In genomic region chr11:122796128-122796717, GRCh38 we compare ENCODE assay signal across 8 cellular contexts.
A peak's percentile ranks its signal among the peaks of the same experiment; 100 is the strongest.
DNase-seq lines count a peak whose midpoint lies in the region; ATAC-seq and TF ChIP-seq lines count a peak whose summit lies in the region.

No MANE protein-coding gene starts in this region.

- H3K27ac Mint-ChIP-seq in effector memory CD8-positive, alpha-beta T cell: no peak overlapping the region
- H3K27ac Mint-ChIP-seq in nephron progenitor cell: no peak overlapping the region

- peaks cover 0 to 6% (median 0%) of the 10 kb centered on the region in 3 donors for H3K36me3 ChIP-seq in tibial artery

- peak; percentile 90 for ATAC-seq in GM21526 (IDR thresholded peaks at IDR 0.05; ENCODE audit: low FRiP score, unreplicated experiment)
- ATAC-seq in effector memory CD8-positive, alpha-beta T cell (replicated peaks): peak; percentile 93

- H3K36me3 Mint-ChIP-seq in effector memory CD8-positive, alpha-beta T cell (ENCODE audit: insufficient read depth): peaks cover 16% of the 10 kb centered on the region
- peaks cover 24% of the 10 kb centered on the region for H3K36me3 Mint-ChIP-seq in nephron progenitor cell (ENCODE audit: low read depth)

- no peaks in the 10 kb centered on the region for H3K27me3 ChIP-seq in tibial artery

- H3K27me3 Mint-ChIP-seq in effector memory CD8-positive, alpha-beta T cell: no peaks in the 10 kb centered on the region
- no peaks in the 10 kb centered on the region for H3K27me3 Mint-ChIP-seq in nephron progenitor cell (ENCODE audit: low read depth, poor library complexity)

- intact Hi-C loops in tibial artery (cut with DNase I; ENCODE audit: low total_unique reads): no loop called here

- peak; percentile 80 for TF ChIP-seq CTCF in nephron progenitor cell (IDR thresholded peaks at IDR 0.05)
- peak; percentile 47 to 49 for TF ChIP-seq CTCF in tibial artery (IDR thresholded peaks at IDR 0.05)

- DNase-seq in D341Med (ENCODE audit: low spot score) (peak; percentile 33), NCI-H1048 (lab: John Stamatoyannopoulos, UW) (peak; percentile 25), nephron progenitor cell (peak; percentile 62), tibial artery (no peak), kidney glomerular epithelial cell (lab: John Stamatoyannopoulos, UW) (no peak)
- DNase-seq in activated CD4-positive, alpha-beta T cell treated with anti-CD3 and anti-CD28 coated beads, Interleukin-2, amount 50 U/mL, for 4 hours: peak; percentile 65
- DNase-seq in effector memory CD8-positive, alpha-beta T cell: peak; percentile 67 to 78 (median 68)

- no peak overlapping the region for H3K4me3 ChIP-seq in tibial artery

- no peaks in the 10 kb centered on the region for H3K9me3 Mint-ChIP-seq in effector memory CD8-positive, alpha-beta T cell
- H3K9me3 Mint-ChIP-seq in nephron progenitor cell: no peaks in the 10 kb centered on the region

- H3K4me1 Mint-ChIP-seq in effector memory CD8-positive, alpha-beta T cell (ENCODE audit: low read depth in 2 of 2): peaks cover 0 to 5% of the 10 kb centered on the region in 2 donors
- peaks cover 9% of the 10 kb centered on the region for H3K4me1 Mint-ChIP-seq in nephron progenitor cell

- no peaks in the 10 kb centered on the region for H3K4me1 ChIP-seq in tibial artery

- no peak overlapping the region for H3K4me3 Mint-ChIP-seq in effector memory CD8-positive, alpha-beta T cell
- no peak overlapping the region for H3K4me3 Mint-ChIP-seq in nephron progenitor cell

- H3K27ac ChIP-seq in tibial artery: no peak overlapping the region

- no peaks in the 10 kb centered on the region for H3K9me3 ChIP-seq in tibial artery

Comparison
In these comparisons a context has a peak if more than half of its experiments do, and no peak if none do; other contexts are left out.
1. DNase-seq: peak in D341Med (single experiment), NCI-H1048 (single experiment), activated CD4-positive, alpha-beta T cell treated with anti-CD3 and anti-CD28 coated beads, Interleukin-2, amount 50 U/mL, for 4 hours (2 of 2), effector memory CD8-positive, alpha-beta T cell (3 of 3) and nephron progenitor cell (single experiment); none in tibial artery (0 of 2) and kidney glomerular epithelial cell (single experiment).